21 cellular contexts compared by ENCODE assay signal in the genomic region with DNA sequence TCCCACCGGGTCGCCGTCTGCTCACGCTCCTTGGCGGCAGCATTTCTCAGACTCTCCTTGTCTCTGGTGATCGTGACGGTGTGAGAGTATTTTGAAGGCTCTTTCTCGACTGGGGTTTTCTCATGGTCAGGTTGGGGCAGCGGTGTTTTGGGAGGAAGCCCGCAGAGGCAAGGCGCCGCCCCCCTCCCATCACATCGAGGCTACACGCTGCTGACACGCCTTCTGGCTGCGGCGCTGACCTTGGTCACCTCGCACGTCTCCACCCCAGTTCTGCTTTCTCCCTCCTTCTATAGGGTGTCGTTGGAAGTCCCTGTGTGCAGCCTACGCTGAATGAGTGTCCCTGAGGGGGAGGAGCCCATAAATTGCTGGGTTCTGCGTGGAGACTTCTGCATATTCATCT. TPM values are rescaled to one million over a fixed set of nuclear protein-coding genes. Genes with fewer than 3 reads are reported as not detected.
DNase-seq lines count a peak whose midpoint lies in the region; ATAC-seq, FAIRE-seq and TF ChIP-seq lines count a peak whose summit lies in the region.
"Had no signal": no experiment of that assay in that cellular context is flagged by ENCODE, and none has a peak within 500 bp of the region (broad histone marks: within the 10 kb centered on the region; RNA-seq: fewer than 3 reads in every experiment).

No MANE protein-coding gene starts in this region.

- in situ Hi-C loops in K562 (cut with MboI), result no loop called here

- no peak overlapping the region for H3K9ac ChIP-seq in K562 (ENCODE audit: insufficient read depth in 1 of 2, low read depth in 2 of 2, low read length in 2 of 2)

- no peaks in the 10 kb centered on the region for H3K9me3 ChIP-seq in CD8-positive, alpha-beta memory T cell (ENCODE audit: low read length)
- H3K9me3 ChIP-seq in K562 (replicated peaks; ENCODE audit: control insufficient read depth, insufficient read depth, low read depth, low read length), result no peaks in the 10 kb centered on the region
- H3K9me3 ChIP-seq in small intestine (ENCODE audit: control insufficient read depth, low read depth), result no peaks in the 10 kb centered on the region
- H3K9me3 ChIP-seq: BLaER1 treated with 17β-estradiol and CSF1 and Interleukin-3, amounts not matched to agents 10 nM and 100 nM; esophagus squamous epithelium; spleen; upper lobe of right lung had no signal

- H3K9me3 Mint-ChIP-seq in activated CD4-positive, alpha-beta T cell treated with anti-CD3 and anti-CD28 coated beads for 36 hours (ENCODE audit: low read depth), result no peaks in the 10 kb centered on the region
- H3K9me3 Mint-ChIP-seq in CD8-positive, alpha-beta memory T cell, result no peaks in the 10 kb centered on the region
- no peaks in the 10 kb centered on the region for H3K9me3 Mint-ChIP-seq in nephron progenitor cell
- H3K9me3 Mint-ChIP-seq: activated naive CD4-positive, alpha-beta T cell treated with anti-CD3 and anti-CD28 coated beads for 36 hours had no signal

- no peak overlapping the region for H3K27ac Mint-ChIP-seq in activated CD4-positive, alpha-beta T cell treated with anti-CD3 and anti-CD28 coated beads for 36 hours
- H3K27ac Mint-ChIP-seq in CD8-positive, alpha-beta memory T cell, result no peak overlapping the region
- H3K27ac Mint-ChIP-seq in nephron progenitor cell, result no peak overlapping the region
- H3K27ac Mint-ChIP-seq: activated naive CD4-positive, alpha-beta T cell treated with anti-CD3 and anti-CD28 coated beads for 36 hours had no signal

- CTCF ChIA-PET in activated CD4-positive, alpha-beta T cell treated with anti-CD3 and anti-CD28 coated beads for 36 hours (lab: Charles Lee), result interaction anchor here (0.6 to 1.6 kb wide), 5 partner anchors 20 to 1121 kb away, joined by 3 to 6 read pairs (median 4); no protein-coding TSS in a partner anchor
- CTCF ChIA-PET in CD8-positive, alpha-beta memory T cell (lab: Charles Lee), result interaction anchor here (0.8 to 1.9 kb wide), 4 partner anchors 15 to 82 kb away, joined by 3 to 5 read pairs (median 3); no protein-coding TSS in a partner anchor
- CTCF ChIA-PET in K562 (lab: Yijun Ruan, JAX; ENCODE audit: low intra/inter-chr PET ratio), result no interaction called here

- H3K27ac ChIP-seq in CD8-positive, alpha-beta memory T cell (ENCODE audit: low read depth, low read length), result no peak overlapping the region
- no peak overlapping the region for H3K27ac ChIP-seq in K562 (ENCODE audit: extremely low read depth, low read depth, low read length)
- no peak overlapping the region for H3K27ac ChIP-seq in small intestine (ENCODE audit: low read depth in 1 of 2, low read length in 1 of 2)
- no peak overlapping the region for H3K27ac ChIP-seq in dorsolateral prefrontal cortex
- H3K27ac ChIP-seq: BLaER1 treated with 17β-estradiol and CSF1 and Interleukin-3, amounts not matched to agents 10 nM and 100 nM; spleen; upper lobe of right lung had no signal

- no peak for TF ChIP-seq RAD21 in K562 (CRISPR knock-in tag; conservative IDR thresholded peaks at IDR 0.05 in 1 of 2, IDR thresholded peaks at IDR 0.05 in 1 of 2)

- BruUV-seq in K562 (replicated peaks; lab: Mats Ljungman, UMichigan), result no TSS peak

- H3K36me3 ChIP-seq in CD8-positive, alpha-beta memory T cell (ENCODE audit: insufficient read depth, low read length), result no peaks in the 10 kb centered on the region
- H3K36me3 ChIP-seq in K562 (ENCODE audit: control insufficient read depth, insufficient read depth, low read length) (peaks cover 12% of the 10 kb centered on the region; the same call in 1 of the 3 replicates), small intestine (ENCODE audit: control insufficient read depth in 2 of 2, insufficient read depth in 2 of 2, low read length in 2 of 2) (no peaks in the 10 kb centered on the region)
- H3K36me3 ChIP-seq: upper lobe of right lung had no signal

- H3K9me1 ChIP-seq in K562 (ENCODE audit: control insufficient read depth, insufficient read depth, low read length), result no peaks in the 10 kb centered on the region

- no peak for ATAC-seq in activated CD4-positive, alpha-beta T cell treated with anti-CD3 and anti-CD28 coated beads for 36 hours
- ATAC-seq in K562, result no peak; the same call in 2 of the 3 replicates
- ATAC-seq in esophagus mucosa, result no peak

- TF ChIP-seq POLR2A in K562 (conservative IDR thresholded peaks at IDR 0.05), result no peak

- H3K4me2 ChIP-seq in K562 (ENCODE audit: insufficient read depth, low read length), result no peak overlapping the region

- no peak overlapping the region for H2AFZ ChIP-seq in K562 (ENCODE audit: low read depth, low read length)

- no peaks in the 10 kb centered on the region for H3K36me3 Mint-ChIP-seq in activated CD4-positive, alpha-beta T cell treated with anti-CD3 and anti-CD28 coated beads for 36 hours (ENCODE audit: low read depth)
- H3K36me3 Mint-ChIP-seq in CD8-positive, alpha-beta memory T cell, result peaks cover 0 to 4% (median 0%) of the 10 kb centered on the region in 3 donors
- H3K36me3 Mint-ChIP-seq in nephron progenitor cell (ENCODE audit: low read depth), result peaks cover 18% of the 10 kb centered on the region

- no peak for DNase-seq in activated CD4-positive, alpha-beta T cell treated with anti-CD3 and anti-CD28 coated beads for 36 hours
- DNase-seq in activated CD4-positive, alpha-beta T cell treated with anti-CD3 and anti-CD28 coated beads, Interleukin-2, amount 50 U/mL, for 48 hours, result no peak
- DNase-seq in CD8-positive, alpha-beta memory T cell, result no peak
- peak in 2 of 4 experiments; percentile 5 to 13 for DNase-seq in K562 (ENCODE audit: extremely low read depth in 1 of 4, low spot score in 3 of 4)
- no peak for DNase-seq in nephron progenitor cell
- DNase-seq in small intestine, result no peak
- no peak for DNase-seq in dorsolateral prefrontal cortex
- DNase-seq: activated naive CD4-positive, alpha-beta T cell treated with anti-CD3 and anti-CD28 coated beads for 36 hours; DND-41; esophagus squamous epithelium; HCEC 1CT; KG1; left ventricle myocardium superior; NCI-H1092 treated with DMSO at 0.1 percent for 48 hours; NCI-H69; SIG-M5; spleen; upper lobe of right lung had no signal

- peaks cover 1% of the 10 kb centered on the region for H3K4me1 Mint-ChIP-seq in activated CD4-positive, alpha-beta T cell treated with anti-CD3 and anti-CD28 coated beads for 36 hours
- peaks cover 3 to 10% (median 6%) of the 10 kb centered on the region in 3 donors for H3K4me1 Mint-ChIP-seq in CD8-positive, alpha-beta memory T cell
- H3K4me1 Mint-ChIP-seq in nephron progenitor cell, result peaks cover 22% of the 10 kb centered on the region

- no peaks in the 10 kb centered on the region for H4K20me1 ChIP-seq in K562 (replicated peaks; ENCODE audit: control insufficient read depth, insufficient read depth, low read length)

- H3K4me1 ChIP-seq in CD8-positive, alpha-beta memory T cell (ENCODE audit: insufficient read depth, low read length), result no peaks in the 10 kb centered on the region
- H3K4me1 ChIP-seq in K562 (replicated peaks in 1 of 2; ENCODE audit: control insufficient read depth in 2 of 2, insufficient read depth in 2 of 2, low read length in 2 of 2), result peaks cover 0 to 22% of the 10 kb centered on the region in 2 experiments; a peak in 2 of 5 replicates
- no peaks in the 10 kb centered on the region for H3K4me1 ChIP-seq in small intestine (ENCODE audit: control insufficient read depth in 2 of 2, insufficient read depth in 1 of 2, low read depth in 1 of 2, low read length in 1 of 2)

- no peak overlapping the region for H3K4me3 ChIP-seq in CD8-positive, alpha-beta memory T cell (ENCODE audit: low read length)
- H3K4me3 ChIP-seq in K562 (no peak overlapping the region), small intestine (ENCODE audit: low read depth in 1 of 2, low read length in 2 of 2) (no peak overlapping the region), dorsolateral prefrontal cortex (peak overlapping the region in 3 of 59 donors; percentile 61 to 78 (median 76))

- TF ChIP-seq EP300 in K562 (IDR thresholded peaks at IDR 0.05; ENCODE audit: low read length), result no peak

- intact Hi-C loops in activated CD4-positive, alpha-beta T cell treated with anti-CD3 and anti-CD28 coated beads for 36 hours (cut with DNase I, micrococcal nuclease), result loop anchor here (2.0 to 10.0 kb wide), 5 partner anchors 143 to 1683 kb away; a partner anchor contains a TSS
- intact Hi-C loops in K562 (cut with micrococcal nuclease), result no loop called here
- intact Hi-C loops in dorsolateral prefrontal cortex (cut with DNase I), result loop anchor here (5.0 to 10.0 kb wide), 4 partner anchors 1121 to 1681 kb away; a partner anchor contains a TSS

- peaks cover 6% of the 10 kb centered on the region for H3K27me3 Mint-ChIP-seq in activated CD4-positive, alpha-beta T cell treated with anti-CD3 and anti-CD28 coated beads for 36 hours
- peaks cover 9 to 11% of the 10 kb centered on the region in 2 donors for H3K27me3 Mint-ChIP-seq in CD8-positive, alpha-beta memory T cell
- peaks cover 3% of the 10 kb centered on the region for H3K27me3 Mint-ChIP-seq in nephron progenitor cell (ENCODE audit: low read depth, poor library complexity)

- POLR2A ChIA-PET in activated CD4-positive, alpha-beta T cell treated with anti-CD3 and anti-CD28 coated beads for 36 hours (lab: Charles Lee), result no interaction called here
- POLR2A ChIA-PET in CD8-positive, alpha-beta memory T cell (lab: Charles Lee), result no interaction called here
- POLR2A ChIA-PET in K562 (lab: Yijun Ruan, JAX), result no interaction called here

- WGBS in K562 (ENCODE audit: insufficient coverage, low coverage, missing lambda C conversion rate), result 61% methylated on average over 4 of the region's 22 CpGs
- WGBS in small intestine, 3 donors, result 76 to 89% (median 82%) methylated on average over 22 of the region's 22 CpGs

- no peaks in the 10 kb centered on the region for H3K27me3 ChIP-seq in CD8-positive, alpha-beta memory T cell (ENCODE audit: insufficient read depth, low read length, poor library complexity, severe bottlenecking)
- H3K27me3 ChIP-seq in K562 (ENCODE audit: control insufficient read depth in 2 of 2, insufficient read depth in 2 of 2, low read length in 2 of 2), result no peaks in the 10 kb centered on the region
- H3K27me3 ChIP-seq in small intestine (ENCODE audit: control insufficient read depth in 2 of 2, insufficient read depth in 2 of 2, low read length in 2 of 2), result no peaks in the 10 kb centered on the region
- H3K27me3 ChIP-seq in dorsolateral prefrontal cortex, result no peaks in the 10 kb centered on the region

- TF ChIP-seq CTCF in K562 (IDR thresholded peaks at IDR 0.05 in 2 of 3, conservative IDR thresholded peaks at IDR 0.05 in 1 of 3; ENCODE audit: insufficient read depth in 2 of 3, low read depth in 1 of 3, low read length in 3 of 3) (no peak), nephron progenitor cell (IDR thresholded peaks at IDR 0.05) (no peak), dorsolateral prefrontal cortex (IDR thresholded peaks at IDR 0.05 in 54 of 56, conservative IDR thresholded peaks at IDR 0.05 in 2 of 56; ENCODE audit: low read depth in 1 of 56, partially characterized antibody in 56 of 56) (no peak)

- H3K4me3 Mint-ChIP-seq in activated CD4-positive, alpha-beta T cell treated with anti-CD3 and anti-CD28 coated beads for 36 hours, result peak overlapping the region; percentile 13
- peak overlapping the region; percentile 19 to 71 (median 44) for H3K4me3 Mint-ChIP-seq in CD8-positive, alpha-beta memory T cell
- peak overlapping the region; percentile 70 for H3K4me3 Mint-ChIP-seq in nephron progenitor cell
- H3K4me3 Mint-ChIP-seq: activated naive CD4-positive, alpha-beta T cell treated with anti-CD3 and anti-CD28 coated beads for 36 hours had no signal

- H3K79me2 ChIP-seq in K562 (ENCODE audit: control insufficient read depth, insufficient read depth, low read length), result no peaks in the 10 kb centered on the region

- FAIRE-seq in K562 (lab: Jason Lieb, UNC) (no peak), small intestine (lab: Jason Lieb, UNC) (no peak)
- FAIRE-seq: GM19239 had no signal

RNA-seq across cellular contexts. Expression of a gene that starts 55.2 kb away (rescaled TPM):
- total RNA-seq in activated CD4-positive, alpha-beta T cell treated with anti-CD3 and anti-CD28 coated beads for 36 hours, result 100 to 1,000 TPM; 117 to 123 TPM
- 100 to 1,000 TPM; 155 to 169 TPM for total RNA-seq in CD8-positive, alpha-beta memory T cell
- 78.6 TPM for polyA plus RNA-seq in CD8-positive, alpha-beta memory T cell
- 47.9 and 66.5 TPM in 2 replicates for total RNA-seq in K562 (2011; cell fraction: chromatin; rRNA removed; ENCODE audit: low replicate concordance)
- 33.4 and 34.5 TPM in 2 replicates for total RNA-seq in K562 (2011; cell fraction: nucleolus; rRNA removed)
- 54.7 and 98.4 TPM in 2 replicates for total RNA-seq in K562 (2011; cell fraction: nucleoplasm; rRNA removed)
- 115 and 117 TPM in 2 replicates for total RNA-seq in K562 (2014; rRNA removed)
- total RNA-seq in K562 (2014; rRNA removed; fragmentation: Illumina TruSeq; extraction: Trizol), result 169 and 182 TPM in 2 replicates
- total RNA-seq in K562 (2015; rRNA removed; fragmentation: Illumina TruSeq; extraction: Trizol), result 161 and 169 TPM in 2 replicates
- total RNA-seq in K562 (2021), result 153 and 156 TPM in 2 replicates
- 144 and 190 TPM in 2 replicates for polyA plus RNA-seq in K562 (2011; rRNA removed)
- polyA plus RNA-seq in K562 (2011; cell fraction: cytosol; rRNA removed), result 66.3 and 78.7 TPM in 2 replicates
- polyA plus RNA-seq in K562 (2011; cell fraction: nucleus; rRNA removed), result 38.4 and 45.1 TPM in 2 replicates
- polyA plus RNA-seq in K562 (2012), result 118 and 164 TPM in 2 replicates
- polyA plus RNA-seq in K562 (2014; fragmentation: Illumina TruSeq; extraction: Trizol), result 177 and 186 TPM in 2 replicates
- 100 to 1,000 TPM; 150 to 176 TPM for polyA plus RNA-seq in K562 (2014; fragmentation: Nextera tagmentation; extraction: Ambion mirVana)
- polyA plus RNA-seq in K562 (2014; rRNA removed), result 172 and 184 TPM in 2 replicates
- 65.7 and 75.1 TPM in 2 replicates for polyA minus RNA-seq in K562 (2011; rRNA and poly(A)+ RNA removed)
- 30.9 and 39.2 TPM in 2 replicates for polyA minus RNA-seq in K562 (2011; cell fraction: cytosol; rRNA and poly(A)+ RNA removed)
- polyA minus RNA-seq in K562 (2011; cell fraction: nucleus; rRNA and poly(A)+ RNA removed), result 16.4 and 21.9 TPM in 2 replicates
- 10 to 100 TPM; 51.3 to 66.9 (median 55.4) TPM for polyA plus RNA-seq in small intestine
- total RNA-seq in esophagus mucosa, result 109 TPM
- 10 to 100 TPM; 29.9 to 60.2 (median 46.6) TPM for total RNA-seq in dorsolateral prefrontal cortex

Comparison
In these comparisons a context has a peak if more than half of its experiments do, and no peak if none do; other contexts are left out.
1. H3K4me3 Mint-ChIP-seq: peak in every context shown above with its lines; median percentile 70 in nephron progenitor cell; 44 in CD8-positive, alpha-beta memory T cell; 13 in activated CD4-positive, alpha-beta T cell treated with anti-CD3 and anti-CD28 coated beads for 36 hours.